In genomic region chr19:18987456-18987855, GRCh38 we compare ENCODE assay signal across 24 cellular contexts. TPM values are rescaled to one million over a fixed set of nuclear protein-coding genes. Genes with fewer than 3 reads are reported as not detected.
"Had no signal": no experiment of that assay in that cellular context is flagged by ENCODE, and none has a peak within 500 bp of the region (broad histone marks: within the 10 kb centered on the region; RNA-seq: fewer than 3 reads in every experiment).

No MANE protein-coding gene starts in this region.

- FAIRE-seq: frontal cortex, TTC549 had no signal

- H3K4me1 Mint-ChIP-seq: activated T-helper 17 cell treated with anti-CD3 and anti-CD28 coated beads, Interleukin-2, amount 50 U/mL, for 72 hours; central memory CD8-positive, alpha-beta T cell had no signal

- H3K27me3 Mint-ChIP-seq: dendritic cell treated with granulocyte-macrophage colony-stimulating factor and Interleukin-4, amounts not matched to agents 40 ng/mL and 50 ng/mL, for 4 days had no signal

- H3K27me3 ChIP-seq: dorsolateral prefrontal cortex had no signal

- H3K27ac Mint-ChIP-seq: activated B cell treated with CpG ODN at 0.5 μM for 24 hours; activated CD8-positive, alpha-beta T cell treated with anti-CD3 and anti-CD28 coated beads for 36 hours; activated naive CD8-positive, alpha-beta T cell; activated T-helper 17 cell treated with anti-CD3 and anti-CD28 coated beads, Interleukin-2, amount 50 U/mL, for 72 hours; dendritic cell treated with granulocyte-macrophage colony-stimulating factor and Interleukin-4, amounts not matched to agents 40 ng/mL and 50 ng/mL, for 4 days; endodermal cell; T-helper 1 cell treated with Interleukin-12 subunit alpha and Interleukin-12 subunit beta and Interleukin-4 antibody, amounts not matched to agents 30 μg/mL and 1 μg/mL, for 36 hours had no signal

- H3K27ac ChIP-seq: brain microvascular endothelial cell, coronary artery, VCaP had no signal

- H3K4me3 Mint-ChIP-seq: activated B cell treated with CpG ODN at 0.5 μM for 24 hours; activated CD8-positive, alpha-beta T cell treated with anti-CD3 and anti-CD28 coated beads for 36 hours; activated naive CD8-positive, alpha-beta T cell; activated T-cell treated with anti-CD3 and anti-CD28 coated beads, Interleukin-2, amount 50 U/mL, for 4 hours; activated T-helper 17 cell treated with anti-CD3 and anti-CD28 coated beads, Interleukin-2, amount 50 U/mL, for 72 hours; central memory CD8-positive, alpha-beta T cell; dendritic cell treated with granulocyte-macrophage colony-stimulating factor and Interleukin-4, amounts not matched to agents 40 ng/mL and 50 ng/mL, for 4 days; endodermal cell; T-helper 1 cell treated with Interleukin-12 subunit alpha and Interleukin-12 subunit beta and Interleukin-4 antibody, amounts not matched to agents 30 μg/mL and 1 μg/mL, for 36 hours had no signal

- ATAC-seq: activated CD4-positive, CD25-positive, alpha-beta regulatory T cell treated with anti-CD3 and anti-CD28 coated beads, Interleukin-2, amount 50 U/mL, for 24 hours; activated CD8-positive, alpha-beta T cell treated with anti-CD3 and anti-CD28 coated beads for 36 hours had no signal

- DNase-seq: activated B cell treated with CpG ODN at 0.5 μM for 24 hours; activated CD4-positive, alpha-beta T cell treated with anti-CD3 and anti-CD28 coated beads, Interleukin-2, amount 50 U/mL, for 1 hour; activated CD8-positive, alpha-beta memory T cell treated with anti-CD3 and anti-CD28 coated beads for 24 hours; activated effector memory CD4-positive, alpha-beta T cell treated with Interleukin-2 at 50 U/mL for 16 hours; activated gamma-delta T cell treated with Interleukin-2 at 50 U/mL for 16 hours; activated naive CD4-positive, alpha-beta T cell treated with anti-CD3 and anti-CD28 coated beads, Interleukin-2, amount 50 U/mL, for 16 hours; activated T-cell treated with anti-CD3 and anti-CD28 coated beads, Interleukin-2, amount 50 U/mL, for 4 hours; effector memory CD4-positive, alpha-beta T cell; T-helper 9 cell had no signal

- H3K36me3 Mint-ChIP-seq: activated naive CD8-positive, alpha-beta T cell had no signal

- H3K4me3 ChIP-seq: coronary artery, dorsolateral prefrontal cortex had no signal

- H3K9me3 Mint-ChIP-seq: activated B cell treated with CpG ODN at 0.5 μM for 24 hours; activated CD8-positive, alpha-beta T cell treated with anti-CD3 and anti-CD28 coated beads for 36 hours; activated T-cell treated with anti-CD3 and anti-CD28 coated beads, Interleukin-2, amount 50 U/mL, for 4 hours; activated T-helper 17 cell treated with anti-CD3 and anti-CD28 coated beads, Interleukin-2, amount 50 U/mL, for 72 hours; central memory CD8-positive, alpha-beta T cell; dendritic cell treated with granulocyte-macrophage colony-stimulating factor and Interleukin-4, amounts not matched to agents 40 ng/mL and 50 ng/mL, for 4 days; endodermal cell; T-helper 1 cell treated with Interleukin-12 subunit alpha and Interleukin-12 subunit beta and Interleukin-4 antibody, amounts not matched to agents 30 μg/mL and 1 μg/mL, for 36 hours had no signal

RNA-seq across cellular contexts. Expression of gene HOMER3, which starts 46.4 kb away (rescaled TPM):
- total RNA-seq: T-helper 2 cell treated with Interferon-gamma antibody and Interleukin-4, amounts not matched to agents 100 ng/mL and 5 ng/mL, for 36 hours had no signal
